Comparison of ENCODE assay signal across 8 cellular contexts in genomic region chr6:136226027-136226673, GRCh38. TPM values are rescaled to one million over a fixed set of nuclear protein-coding genes. Genes with fewer than 3 reads are reported as not detected.
DNase-seq lines count a peak whose midpoint lies in the region; ATAC-seq, FAIRE-seq and TF ChIP-seq lines count a peak whose summit lies in the region.

No MANE protein-coding gene starts in this region.

- no peaks in the 10 kb centered on the region for H3K9me3 ChIP-seq in HepG2 (ENCODE audit: low read length)

- WGBS in HepG2 (ENCODE audit: low lambda C conversion rate): under 1% methylated on average over 12 of the region's 12 CpGs

- H3K79me2 ChIP-seq in HepG2 (ENCODE audit: insufficient read depth, low read length): no peaks in the 10 kb centered on the region

- H3K27ac ChIP-seq in HepG2 (ENCODE audit: extremely low read length, insufficient read depth, low read length): no peak overlapping the region

- no peaks in the 10 kb centered on the region for H4K20me1 ChIP-seq in HepG2 (ENCODE audit: insufficient read depth, low read length)

- peaks cover 29% of the 10 kb centered on the region for H3K4me1 ChIP-seq in HepG2 (ENCODE audit: insufficient read depth, low read length)

- H3K27me3 ChIP-seq in HepG2 (ENCODE audit: control insufficient read depth in 1 of 2, insufficient read depth in 2 of 2, low read length in 2 of 2): no peaks in the 10 kb centered on the region; a peak in 2 of 5 replicates

- ATAC-seq in HG02763 (IDR thresholded peaks at IDR 0.05; ENCODE audit: unreplicated experiment) (peak; percentile 67), HepG2 (peak; percentile 82)
- peak; percentile 77 for ATAC-seq in central memory CD8-positive, alpha-beta T cell (replicated peaks; ENCODE audit: extremely low read depth, poor library complexity, severe bottlenecking)

- H2AFZ ChIP-seq in HepG2 (ENCODE audit: low read length): peak overlapping the region; percentile 93

- no peaks in the 10 kb centered on the region for H3K9me3 Mint-ChIP-seq in central memory CD8-positive, alpha-beta T cell

- POLR2A ChIA-PET in HepG2 (lab: Yijun Ruan, JAX): interaction anchor here (0.5 to 3.1 kb wide), 11 partner anchors 10 to 728 kb away, joined by 3 to 74 read pairs (median 3); partner anchors contain the start of genes BCLAF1 and MTFR2

- DNase-seq in DMS79 treated with DMSO at 0.1 percent for 48 hours (lab: John Stamatoyannopoulos, UW) (peak; percentile 7), DMS79 (lab: John Stamatoyannopoulos, UW) (no peak), NCI-H2107 treated with DMSO at 0.1 percent for 48 hours (lab: John Stamatoyannopoulos, UW; ENCODE audit: unreplicated experiment) (peak; percentile 47), HepG2 (ENCODE audit: low spot score) (peak; percentile 59)
- peak; percentile 29 for DNase-seq in activated CD4-positive, CD25-positive, alpha-beta regulatory T cell treated with anti-CD3 and anti-CD28 coated beads, Interleukin-2, amount 50 U/mL, for 16 hours (ENCODE audit: low read depth, low spot score)
- peak; percentile 45 to 50 for DNase-seq in central memory CD8-positive, alpha-beta T cell (ENCODE audit: low spot score in 2 of 2)
- DNase-seq in stimulated activated CD4-positive, alpha-beta T cell treated with anti-CD3 and anti-CD28 coated beads, Interleukin-4, amount 100 ng/mL, for 4 hours: peak; percentile 19 to 43

- CTCF ChIA-PET in HepG2 (lab: Yijun Ruan, JAX; ENCODE audit: low intra/inter-chr PET ratio, low total read pairs): interaction anchor here (0.9 to 2.3 kb wide), 5 partner anchors 91 to 775 kb away, joined by 4 to 16 read pairs (median 7); no protein-coding TSS in a partner anchor

- TF ChIP-seq RAD21 in HepG2 (CRISPR knock-in tag; IDR thresholded peaks at IDR 0.05): peak; percentile 96

- H3K4me2 ChIP-seq in HepG2 (ENCODE audit: low read depth, low read length): peak overlapping the region; percentile 85

- peak overlapping the region; percentile 46 for H3K9ac ChIP-seq in HepG2 (ENCODE audit: insufficient read depth, low read depth, low read length)

- peak; percentile 60 for FAIRE-seq in HepG2 (lab: Jason Lieb, UNC)

- H3K27ac Mint-ChIP-seq in central memory CD8-positive, alpha-beta T cell (ENCODE audit: low read depth): no peak overlapping the region

- in situ Hi-C loops in HepG2 (cut with HindIII; ENCODE audit: extremely low pct_ligation_motif_present, low pct_unique_long_range_greater_than_20kb): loop anchor here (5.0 kb wide), 2 partner anchors 689 to 774 kb away; no protein-coding TSS in a partner anchor

- no TSS peak for BruUV-seq in HepG2 (replicated peaks; lab: Mats Ljungman, UMichigan)

- H3K4me3 Mint-ChIP-seq in central memory CD8-positive, alpha-beta T cell: peak overlapping the region; percentile 21

- intact Hi-C loops in HepG2 (cut with micrococcal nuclease; ENCODE audit: unreplicated experiment): loop anchor here (1.0 to 10.0 kb wide), 7 partner anchors 194 to 775 kb away; no protein-coding TSS in a partner anchor

- H3K4me1 Mint-ChIP-seq in central memory CD8-positive, alpha-beta T cell: peaks cover 13% of the 10 kb centered on the region

- no peak for TF ChIP-seq EP300 in HepG2 (IDR thresholded peaks at IDR 0.05; ENCODE audit: low read depth in 2 of 2, low read length in 2 of 2)
- TF ChIP-seq EP300 in HepG2 (CRISPR knock-in tag; IDR thresholded peaks at IDR 0.05; ENCODE audit: borderline replicate concordance): no peak

- H3K36me3 Mint-ChIP-seq in central memory CD8-positive, alpha-beta T cell (ENCODE audit: insufficient read depth): no peaks in the 10 kb centered on the region

- peak; percentile 95 for TF ChIP-seq CTCF in HepG2 (CRISPR knock-in tag; IDR thresholded peaks at IDR 0.05)

- H3K27me3 Mint-ChIP-seq in central memory CD8-positive, alpha-beta T cell: peaks cover 10% of the 10 kb centered on the region

- no peak for TF ChIP-seq POLR2A in HepG2 (IDR thresholded peaks at IDR 0.05; ENCODE audit: insufficient read depth in 1 of 2, low read depth in 2 of 2, low read length in 2 of 2)

- H3K36me3 ChIP-seq in HepG2 (replicated peaks in 1 of 2; ENCODE audit: control insufficient read depth in 1 of 2, insufficient read depth in 2 of 2, low read length in 2 of 2): no peaks in the 10 kb centered on the region

- peak overlapping the region; percentile 53 to 60 (median 59) for H3K4me3 ChIP-seq in HepG2 (replicated peaks in 1 of 3; ENCODE audit: insufficient read depth in 1 of 3, low read depth in 2 of 3, low read length in 3 of 3)

TF ChIP-seq in HepG2, 621 proteins besides CTCF, POLR2A, EP300 and RAD21 (continues in another document):
- no peak for TF ChIP-seq ZMAT3 (CRISPR knock-in tag; conservative IDR thresholded peaks at IDR 0.05)
- no peak for TF ChIP-seq IKZF4 (CRISPR knock-in tag; IDR thresholded peaks at IDR 0.05; ENCODE audit: borderline replicate concordance, low read depth, not compliant biosample characterization)
- TF ChIP-seq CCDC6 (CRISPR knock-in tag; IDR thresholded peaks at IDR 0.05): peak; percentile 36; the same call in 1 of the 2 replicates
- no peak for TF ChIP-seq KLF13 (CRISPR knock-in tag; IDR thresholded peaks at IDR 0.05)
- TF ChIP-seq ZNF704 (CRISPR knock-in tag; IDR thresholded peaks at IDR 0.05; ENCODE audit: borderline replicate concordance): no peak
- no peak for TF ChIP-seq ZNF660 (CRISPR knock-in tag; IDR thresholded peaks at IDR 0.05; ENCODE audit: borderline replicate concordance, low read depth)
- no peak for TF ChIP-seq ZNF513 (CRISPR knock-in tag; conservative IDR thresholded peaks at IDR 0.05)
- TF ChIP-seq PTBP1 (IDR thresholded peaks at IDR 0.05; ENCODE audit: low read depth, low read length, poor library complexity, severe bottlenecking): no peak
- no peak for TF ChIP-seq HHEX (CRISPR knock-in tag; IDR thresholded peaks at IDR 0.05)

RNA-seq across cellular contexts. Expression of gene MTFR2, which starts 24.0 kb away (rescaled TPM):
- 10.7 and 12.5 TPM in 2 replicates for total RNA-seq in HepG2 (2016; rRNA removed; fragmentation: Illumina TruSeq; extraction: Trizol)
- total RNA-seq in HepG2 (2016; cell fraction: cytosol; rRNA removed; fragmentation: Illumina TruSeq; extraction: Trizol; ENCODE audit: low read depth): 4.1 TPM in 2 replicates
- total RNA-seq in HepG2 (2016; cell fraction: insoluble cytoplasmic fraction; rRNA removed; fragmentation: Illumina TruSeq; extraction: Trizol): 9.5 and 12.3 TPM in 2 replicates
- total RNA-seq in HepG2 (2016; cell fraction: membrane; rRNA removed; fragmentation: Illumina TruSeq; extraction: Trizol): 6.1 and 7.8 TPM in 2 replicates
- 10.1 and 10.9 TPM in 2 replicates for total RNA-seq in HepG2 (2016; cell fraction: nucleus; rRNA removed; fragmentation: Illumina TruSeq; extraction: Trizol)
- polyA plus RNA-seq in HepG2 (2011; rRNA removed): 5.1 and 6.7 TPM in 2 replicates
- 3.7 and 5.7 TPM in 2 replicates for polyA plus RNA-seq in HepG2 (2011; cell fraction: cytosol; rRNA removed)
- polyA plus RNA-seq in HepG2 (2011; cell fraction: nucleus; rRNA removed): 2.8 and 5.0 TPM in 2 replicates
- polyA plus RNA-seq in HepG2 (2012): 2.0 and 4.5 TPM in 2 replicates
- 2.5 and 2.9 TPM in 2 replicates for polyA plus RNA-seq in HepG2 (2016; cell fraction: cytosol; fragmentation: Illumina TruSeq; extraction: Trizol; ENCODE audit: low read depth)
- polyA plus RNA-seq in HepG2 (2016; cell fraction: insoluble cytoplasmic fraction; fragmentation: Illumina TruSeq; extraction: Trizol; ENCODE audit: low read depth): 16.6 and 19.4 TPM in 2 replicates
- polyA plus RNA-seq in HepG2 (2016; cell fraction: membrane; fragmentation: Illumina TruSeq; extraction: Trizol; ENCODE audit: low read depth): 3.7 and 4.4 TPM in 2 replicates
- 14.9 and 16.4 TPM in 2 replicates for polyA plus RNA-seq in HepG2 (2016; cell fraction: nucleus; fragmentation: Illumina TruSeq; extraction: Trizol; ENCODE audit: insufficient read depth, low read depth)
- 4.5 and 22.8 TPM in 2 replicates for polyA minus RNA-seq in HepG2 (2011; rRNA and poly(A)+ RNA removed; ENCODE audit: low replicate concordance)
- polyA minus RNA-seq in HepG2 (2011; cell fraction: cytosol; rRNA and poly(A)+ RNA removed): 1.5 and 2.5 TPM in 2 replicates
- 8.3 and 13.4 TPM in 2 replicates for polyA minus RNA-seq in HepG2 (2011; cell fraction: nucleus; rRNA and poly(A)+ RNA removed)
